1 cellular context compared by ENCODE assay signal in genomic region chr13:23963947-23964346, GRCh38.
TF ChIP-seq lines count a peak whose summit lies in the region.

No MANE protein-coding gene starts in this region.

TF ChIP-seq in HepG2, 621 proteins besides CTCF, POLR2A, EP300 and RAD21 (continued from another document):
- TF ChIP-seq ZNF503 (CRISPR knock-in tag; IDR thresholded peaks at IDR 0.05) (no peak), NR0B2 (CRISPR knock-in tag; IDR thresholded peaks at IDR 0.05) (no peak), ZNF768 (CRISPR knock-in tag; IDR thresholded peaks at IDR 0.05) (no peak), TCF7L2 (IDR thresholded peaks at IDR 0.05; ENCODE audit: low read depth, low read length) (no peak), CCAR2 (optimal IDR thresholded peaks at IDR 0.05; ENCODE audit: low read depth, low read length) (no peak), SOX6 (IDR thresholded peaks at IDR 0.05) (no peak), SOX6 (CRISPR knock-in tag; IDR thresholded peaks at IDR 0.05) (no peak), ZBTB26 (CRISPR knock-in tag; IDR thresholded peaks at IDR 0.05; ENCODE audit: borderline replicate concordance) (no peak), ZNF607 (CRISPR knock-in tag; IDR thresholded peaks at IDR 0.05; ENCODE audit: borderline replicate concordance) (no peak), ZFP41 (CRISPR knock-in tag; IDR thresholded peaks at IDR 0.05; ENCODE audit: borderline replicate concordance) (no peak), MIXL1 (CRISPR knock-in tag; IDR thresholded peaks at IDR 0.05) (no peak)
